9 cellular contexts compared by ENCODE assay signal in genomic region chr22:38397189-38398097, GRCh38. TPM values are rescaled to one million over a fixed set of nuclear protein-coding genes. Genes with fewer than 3 reads are reported as not detected.
DNase-seq lines count a peak whose midpoint lies in the region; ATAC-seq and TF ChIP-seq lines count a peak whose summit lies in the region.
"Had no signal": no experiment of that assay in that cellular context is flagged by ENCODE, and none has a peak within 500 bp of the region (broad histone marks: within the 10 kb centered on the region; RNA-seq: fewer than 3 reads in every experiment).

No MANE protein-coding gene starts in this region.

- under 1% methylated on average over 55 of the region's 61 CpGs for WGBS in HUES64

- H3K4me1 Mint-ChIP-seq in WTC11 (peaks cover 64% of the 10 kb centered on the region), neural crest cell (peaks cover 65% of the 10 kb centered on the region)

- ATAC-seq in WTC11 (peak; percentile 62), HG02571 (IDR thresholded peaks at IDR 0.05; ENCODE audit: unreplicated experiment) (no peak)

- H3K27me3 Mint-ChIP-seq in WTC11 (ENCODE audit: low read depth) (no peaks in the 10 kb centered on the region), neural crest cell (ENCODE audit: low read depth) (peaks cover 11% of the 10 kb centered on the region)

- peak overlapping the region; percentile 81 for H3K4me3 Mint-ChIP-seq in WTC11
- peak overlapping the region; percentile 96 for H3K4me3 Mint-ChIP-seq in neural crest cell

- H3K36me3 ChIP-seq in ES-I3 (ENCODE audit: insufficient read depth, low read length) (no peaks in the 10 kb centered on the region), HUES64 (ENCODE audit: insufficient read depth, low read length) (no peaks in the 10 kb centered on the region)

- no peaks in the 10 kb centered on the region for H3K9me3 ChIP-seq in ES-I3 (ENCODE audit: control insufficient read depth, insufficient read depth, low read length)
- H3K9me3 ChIP-seq in HUES64 (ENCODE audit: insufficient read depth, low read depth, low read length), result no peaks in the 10 kb centered on the region

- no peaks in the 10 kb centered on the region for H3K9me3 Mint-ChIP-seq in WTC11
- no peaks in the 10 kb centered on the region for H3K9me3 Mint-ChIP-seq in neural crest cell

- DNase-seq in WTC11 (ENCODE audit: low spot score) (peak; percentile 84), fibroblast of the conjunctiva (ENCODE audit: low read depth) (peak; percentile 31), neural crest cell (ENCODE audit: low read depth, low spot score) (no peak), NCI-H526 treated with DMSO at 0.1 percent for 48 hours (lab: John Stamatoyannopoulos, UW) (no peak)
- DNase-seq in activated CD4-positive, CD25-positive, alpha-beta regulatory T cell (lab: John Stamatoyannopoulos, UW), result no peak

- H3K36me3 Mint-ChIP-seq in WTC11 (no peaks in the 10 kb centered on the region), neural crest cell (ENCODE audit: low read depth) (no peaks in the 10 kb centered on the region)

- H3K27ac ChIP-seq in HUES64 (ENCODE audit: low read depth, low read length), result peak overlapping the region; percentile 96

- H3K27ac Mint-ChIP-seq in WTC11, result peak overlapping the region; percentile 90
- no peak overlapping the region for H3K27ac Mint-ChIP-seq in neural crest cell (ENCODE audit: unreplicated experiment)

- H3K27me3 ChIP-seq in HUES64 (ENCODE audit: insufficient read depth, low read length), result no peaks in the 10 kb centered on the region

- no peak for TF ChIP-seq CTCF in WTC11 (IDR thresholded peaks at IDR 0.05)
- TF ChIP-seq CTCF in neural crest cell (conservative IDR thresholded peaks at IDR 0.05), result no peak

- POLR2A ChIA-PET in WTC11 (lab: Charles Lee), result interaction anchor here (0.6 kb wide), 1 partner anchor 200 kb away, joined by 3 read pairs; no protein-coding TSS in a partner anchor

- H3K9ac ChIP-seq in ES-I3 (ENCODE audit: low read depth, low read length) (peak overlapping the region; percentile 88), HUES64 (ENCODE audit: low read depth, low read length) (peak overlapping the region; percentile 82)

- peak overlapping the region; percentile 78 for H3K4me3 ChIP-seq in HUES64 (ENCODE audit: low read length)

- CTCF ChIA-PET in WTC11 (lab: Charles Lee), result interaction anchor here (0.6 to 6.6 kb wide), 4 partner anchors 17 to 137 kb away, joined by 3 to 52 read pairs (median 4); no protein-coding TSS in a partner anchor

- peaks cover 27% of the 10 kb centered on the region for H3K4me1 ChIP-seq in ES-I3 (ENCODE audit: insufficient read depth, low read length)
- peaks cover 70% of the 10 kb centered on the region for H3K4me1 ChIP-seq in HUES64 (ENCODE audit: insufficient read depth, low read length)

TF ChIP-seq in WTC11, 78 proteins besides CTCF, POLR2A, EP300 and RAD21 (continues in another document):
- TF ChIP-seq GTF2I (CRISPR knock-in tag; conservative IDR thresholded peaks at IDR 0.05), result no peak
- no peak for TF ChIP-seq RELA (CRISPR knock-in tag; IDR thresholded peaks at IDR 0.05; ENCODE audit: borderline replicate concordance)
- peak; percentile 49 for TF ChIP-seq SP1 (CRISPR knock-in tag; conservative IDR thresholded peaks at IDR 0.05)
- TF ChIP-seq STAT6 (CRISPR knock-in tag; conservative IDR thresholded peaks at IDR 0.05; ENCODE audit: low read depth), result no peak
- no peak for TF ChIP-seq NFE2L1 (CRISPR knock-in tag; IDR thresholded peaks at IDR 0.05)
- TF ChIP-seq, protein P1, sequence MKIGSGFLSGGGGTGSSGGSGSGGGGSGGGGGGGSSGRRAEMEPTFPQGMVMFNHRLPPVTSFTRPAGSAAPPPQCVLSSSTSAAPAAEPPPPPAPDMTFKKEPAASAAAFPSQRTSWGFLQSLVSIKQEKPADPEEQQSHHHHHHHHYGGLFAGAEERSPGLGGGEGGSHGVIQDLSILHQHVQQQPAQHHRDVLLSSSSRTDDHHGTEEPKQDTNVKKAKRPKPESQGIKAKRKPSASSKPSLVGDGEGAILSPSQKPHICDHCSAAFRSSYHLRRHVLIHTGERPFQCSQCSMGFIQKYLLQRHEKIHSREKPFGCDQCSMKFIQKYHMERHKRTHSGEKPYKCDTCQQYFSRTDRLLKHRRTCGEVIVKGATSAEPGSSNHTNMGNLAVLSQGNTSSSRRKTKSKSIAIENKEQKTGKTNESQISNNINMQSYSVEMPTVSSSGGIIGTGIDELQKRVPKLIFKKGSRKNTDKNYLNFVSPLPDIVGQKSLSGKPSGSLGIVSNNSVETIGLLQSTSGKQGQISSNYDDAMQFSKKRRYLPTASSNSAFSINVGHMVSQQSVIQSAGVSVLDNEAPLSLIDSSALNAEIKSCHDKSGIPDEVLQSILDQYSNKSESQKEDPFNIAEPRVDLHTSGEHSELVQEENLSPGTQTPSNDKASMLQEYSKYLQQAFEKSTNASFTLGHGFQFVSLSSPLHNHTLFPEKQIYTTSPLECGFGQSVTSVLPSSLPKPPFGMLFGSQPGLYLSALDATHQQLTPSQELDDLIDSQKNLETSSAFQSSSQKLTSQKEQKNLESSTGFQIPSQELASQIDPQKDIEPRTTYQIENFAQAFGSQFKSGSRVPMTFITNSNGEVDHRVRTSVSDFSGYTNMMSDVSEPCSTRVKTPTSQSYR (CRISPR knock-in tag; IDR thresholded peaks at IDR 0.05), result 0 out of 2 replicates have a peak, but pooled peaks have one; percentile 9
- peak; percentile 42; the same call in 1 of the 2 replicates for TF ChIP-seq HMGXB4 (CRISPR knock-in tag; IDR thresholded peaks at IDR 0.05)
- TF ChIP-seq, protein P2, sequence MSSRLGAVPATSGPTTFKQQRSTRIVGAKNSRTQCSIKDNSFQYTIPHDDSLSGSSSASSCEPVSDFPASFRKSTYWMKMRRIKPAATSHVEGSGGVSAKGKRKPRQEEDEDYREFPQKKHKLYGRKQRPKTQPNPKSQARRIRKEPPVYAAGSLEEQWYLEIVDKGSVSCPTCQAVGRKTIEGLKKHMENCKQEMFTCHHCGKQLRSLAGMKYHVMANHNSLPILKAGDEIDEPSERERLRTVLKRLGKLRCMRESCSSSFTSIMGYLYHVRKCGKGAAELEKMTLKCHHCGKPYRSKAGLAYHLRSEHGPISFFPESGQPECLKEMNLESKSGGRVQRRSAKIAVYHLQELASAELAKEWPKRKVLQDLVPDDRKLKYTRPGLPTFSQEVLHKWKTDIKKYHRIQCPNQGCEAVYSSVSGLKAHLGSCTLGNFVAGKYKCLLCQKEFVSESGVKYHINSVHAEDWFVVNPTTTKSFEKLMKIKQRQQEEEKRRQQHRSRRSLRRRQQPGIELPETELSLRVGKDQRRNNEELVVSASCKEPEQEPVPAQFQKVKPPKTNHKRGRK (CRISPR knock-in tag; IDR thresholded peaks at IDR 0.05; ENCODE audit: borderline replicate concordance), result no peak
- TF ChIP-seq USF2 (CRISPR knock-in tag; IDR thresholded peaks at IDR 0.05), result peak; percentile 32; the same call in 1 of the 2 replicates
- TF ChIP-seq NR1H2 (CRISPR knock-in tag; IDR thresholded peaks at IDR 0.05), result no peak
- peak; percentile 17; the same call in 1 of the 2 replicates for TF ChIP-seq TEAD1 (CRISPR knock-in tag; IDR thresholded peaks at IDR 0.05)
- no peak for TF ChIP-seq FOXK1 (CRISPR knock-in tag; IDR thresholded peaks at IDR 0.05)
- TF ChIP-seq ZNF671 (CRISPR knock-in tag; IDR thresholded peaks at IDR 0.05), result no peak
- 0 out of 2 replicates have a peak, but pooled peaks have one; percentile 25 for TF ChIP-seq MAX (CRISPR knock-in tag; IDR thresholded peaks at IDR 0.05)
- TF ChIP-seq ZNF396 (CRISPR knock-in tag; IDR thresholded peaks at IDR 0.05; ENCODE audit: borderline replicate concordance), result no peak

RNA-seq across cellular contexts. Expression of gene KCNJ4, which starts 57.6 kb away (rescaled TPM):
- 0.60 TPM for polyA plus RNA-seq in HUES64 (2013, experiment 1 of 2)
- 1.5 TPM for polyA plus RNA-seq in HUES64 (2013, experiment 2 of 2)
- total RNA-seq in WTC11 (2021), result 3.1 to 3.3 TPM (median 3.2 TPM) in 3 replicates
- 4.0 and 4.4 TPM in 2 replicates for total RNA-seq in neural crest cell
- total RNA-seq: activated CD8-positive, alpha-beta memory T cell treated with anti-CD3 and anti-CD28 coated beads for 36 hours had no signal

Comparison
In these comparisons a context has a peak if more than half of its experiments do, and no peak if none do; other contexts are left out.
1. DNase-seq: peak in WTC11 (single experiment) and fibroblast of the conjunctiva (single experiment); none in neural crest cell (single experiment), NCI-H526 treated with DMSO at 0.1 percent for 48 hours (single experiment) and activated CD4-positive, CD25-positive, alpha-beta regulatory T cell (0 of 4).